9 cellular contexts compared by ENCODE assay signal in the genomic region with DNA sequence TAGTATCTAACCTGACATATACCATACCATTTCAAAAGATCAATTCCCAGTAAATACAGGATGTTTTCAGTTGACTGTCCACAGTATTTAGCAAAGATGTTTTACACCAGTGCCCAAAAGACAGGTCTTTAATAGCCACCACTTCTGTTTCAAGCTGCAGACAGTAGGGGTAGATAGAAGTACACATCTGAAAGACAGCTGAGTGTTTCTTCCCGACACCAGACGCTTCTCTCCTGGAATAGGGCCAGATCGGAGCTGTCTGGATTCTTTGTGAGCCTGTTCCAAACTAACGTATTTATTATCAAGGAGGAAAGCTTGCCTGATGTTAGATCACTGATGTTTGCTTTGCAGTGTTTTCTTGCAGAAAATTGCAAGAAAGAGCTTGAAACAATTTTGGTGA.
A peak's percentile ranks its signal among the peaks of the same experiment; 100 is the strongest.
DNase-seq lines count a peak whose midpoint lies in the region; ATAC-seq lines count a peak whose summit lies in the region.
"Had no signal": no experiment of that assay in that cellular context is flagged by ENCODE, and none has a peak within 500 bp of the region (broad histone marks: within the 10 kb centered on the region; RNA-seq: fewer than 3 reads in every experiment).

No MANE protein-coding gene starts in this region.

- ATAC-seq in activated CD4-positive, alpha-beta T cell treated with anti-CD3 and anti-CD28 coated beads for 36 hours = no peak

- peak; percentile 6 for DNase-seq in NCI-H2196 (lab: John Stamatoyannopoulos, UW; ENCODE audit: unreplicated experiment)
- DNase-seq in NCI-H2196 treated with DMSO at 0.1 percent for 48 hours (lab: John Stamatoyannopoulos, UW; ENCODE audit: unreplicated experiment) = no peak
- DNase-seq in astrocyte of the hippocampus (ENCODE audit: low read depth, low spot score) = peak; percentile 33
- DNase-seq in islet precursor cell = peak; percentile 68
- peak; percentile 64 for DNase-seq in smooth muscle cell of the brain vasculature (ENCODE audit: low read depth, low spot score)
- DNase-seq in activated CD4-positive, alpha-beta T cell treated with anti-CD3 and anti-CD28 coated beads for 36 hours = no peak
- DNase-seq in T1000 (lab: John Stamatoyannopoulos, UW) = no peak
- no peak for DNase-seq in KBM-7
- DNase-seq: NCI-H1436 treated with DMSO at 0.1 percent for 48 hours had no signal

- no peaks in the 10 kb centered on the region for H3K27me3 Mint-ChIP-seq in activated CD4-positive, alpha-beta T cell treated with anti-CD3 and anti-CD28 coated beads for 36 hours

- CTCF ChIA-PET in activated CD4-positive, alpha-beta T cell treated with anti-CD3 and anti-CD28 coated beads for 36 hours (lab: Charles Lee) = interaction anchor here (1.0 kb wide), 1 partner anchor 9 kb away, joined by 5 read pairs; no protein-coding TSS in a partner anchor

- no peak overlapping the region for H3K4me3 Mint-ChIP-seq in activated CD4-positive, alpha-beta T cell treated with anti-CD3 and anti-CD28 coated beads for 36 hours

- intact Hi-C loops in activated CD4-positive, alpha-beta T cell treated with anti-CD3 and anti-CD28 coated beads for 36 hours (cut with DNase I, micrococcal nuclease) = no loop called here

- no peaks in the 10 kb centered on the region for H3K36me3 Mint-ChIP-seq in activated CD4-positive, alpha-beta T cell treated with anti-CD3 and anti-CD28 coated beads for 36 hours (ENCODE audit: low read depth)

- no peaks in the 10 kb centered on the region for H3K9me3 Mint-ChIP-seq in activated CD4-positive, alpha-beta T cell treated with anti-CD3 and anti-CD28 coated beads for 36 hours (ENCODE audit: low read depth)

- H3K4me1 Mint-ChIP-seq in activated CD4-positive, alpha-beta T cell treated with anti-CD3 and anti-CD28 coated beads for 36 hours = peaks cover 2% of the 10 kb centered on the region

- no peak overlapping the region for H3K27ac Mint-ChIP-seq in activated CD4-positive, alpha-beta T cell treated with anti-CD3 and anti-CD28 coated beads for 36 hours

- in situ Hi-C loops in KBM-7 (cut with MboI; ENCODE audit: low pct_unique_long_range_greater_than_20kb, low sequenced_read_pairs) = no loop called here

- POLR2A ChIA-PET in activated CD4-positive, alpha-beta T cell treated with anti-CD3 and anti-CD28 coated beads for 36 hours (lab: Charles Lee) = no interaction called here

Comparison
In these comparisons a context has a peak if more than half of its experiments do, and no peak if none do; other contexts are left out.
1. DNase-seq: peak in NCI-H2196 (single experiment), astrocyte of the hippocampus (single experiment), islet precursor cell (single experiment) and smooth muscle cell of the brain vasculature (single experiment); none in NCI-H2196 treated with DMSO at 0.1 percent for 48 hours (single experiment), activated CD4-positive, alpha-beta T cell treated with anti-CD3 and anti-CD28 coated beads for 36 hours (single experiment), T1000 (single experiment) and KBM-7 (single experiment).